15 cellular contexts compared by ENCODE assay signal in the genomic region with DNA sequence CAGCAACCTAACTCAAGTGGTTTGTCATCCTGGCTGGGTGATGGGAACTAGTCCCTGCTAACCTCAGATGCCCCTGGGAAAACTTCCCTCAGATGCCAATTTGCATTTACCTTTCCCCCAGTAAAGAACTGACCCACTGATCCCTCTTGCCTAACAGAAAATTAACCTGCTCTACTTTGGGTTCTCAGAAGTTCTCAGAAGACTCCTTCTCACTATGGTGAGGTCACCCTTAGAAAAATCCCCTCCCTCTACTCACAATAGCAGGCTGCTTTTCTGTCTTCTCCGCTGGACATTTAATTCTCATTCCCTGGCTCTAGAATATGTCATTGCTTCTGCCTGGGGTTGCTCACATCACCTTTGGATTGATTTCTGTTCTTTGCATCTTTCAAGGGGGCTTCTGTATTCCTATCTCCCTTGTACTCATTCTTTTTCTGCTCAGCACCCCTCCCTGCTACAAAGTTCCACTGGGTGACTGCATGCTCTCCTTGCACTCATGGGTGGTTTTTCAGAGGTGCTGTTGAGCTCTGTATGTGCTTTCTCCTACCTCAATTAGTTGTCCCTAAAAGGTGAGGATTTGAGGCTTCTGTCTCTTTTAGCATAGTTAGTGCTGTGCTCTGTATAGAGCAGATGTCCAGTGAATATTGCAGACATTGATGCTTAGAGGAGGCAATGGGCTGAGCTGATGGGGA. TPM values are rescaled to one million over a fixed set of nuclear protein-coding genes. Genes with fewer than 3 reads are reported as not detected.
A peak's percentile ranks its signal among the peaks of the same experiment; 100 is the strongest.
DNase-seq lines count a peak whose midpoint lies in the region; ATAC-seq and TF ChIP-seq lines count a peak whose summit lies in the region.
"Had no signal": no experiment of that assay in that cellular context is flagged by ENCODE, and none has a peak within 500 bp of the region (broad histone marks: within the 10 kb centered on the region; RNA-seq: fewer than 3 reads in every experiment).

No MANE protein-coding gene starts in this region.

- H3K9me3 ChIP-seq in subcutaneous abdominal adipose tissue (ENCODE audit: control insufficient read depth in 5 of 5, low read length in 5 of 5) (no peaks in the 10 kb centered on the region), osteoblast (ENCODE audit: low read depth, low read length) (no peaks in the 10 kb centered on the region)
- H3K9me3 ChIP-seq: suprapubic skin had no signal

- CTCF ChIA-PET in activated CD4-positive, alpha-beta memory T cell treated with anti-CD3 and anti-CD28 coated beads, Interleukin-2, amount 10 ng/mL, durations not matched to agents 7 days and 5 days (lab: Charles Lee): interaction anchor here (1.0 kb wide), 1 partner anchor 59 kb away, joined by 4 read pairs; no protein-coding TSS in a partner anchor
- CTCF ChIA-PET in activated CD4-positive, alpha-beta memory T cell treated with anti-CD3 and anti-CD28 coated beads for 36 hours (lab: Charles Lee): interaction anchor here (2.6 to 4.1 kb wide), 2 partner anchors 77 to 82 kb away, joined by 7 to 27 read pairs; no protein-coding TSS in a partner anchor

- intact Hi-C loops in activated CD4-positive, alpha-beta memory T cell treated with anti-CD3 and anti-CD28 coated beads for 36 hours (cut with micrococcal nuclease): loop anchor here (1.0 kb wide), 2 partner anchors 41 to 45 kb away; no protein-coding TSS in a partner anchor

- H2AFZ ChIP-seq in osteoblast (ENCODE audit: low read length): no peak overlapping the region

- H3K4me3 Mint-ChIP-seq in activated CD4-positive, alpha-beta memory T cell treated with anti-CD3 and anti-CD28 coated beads, Interleukin-2, amount 10 ng/mL, durations not matched to agents 7 days and 5 days: no peak overlapping the region
- no peak overlapping the region for H3K4me3 Mint-ChIP-seq in activated CD4-positive, alpha-beta memory T cell treated with anti-CD3 and anti-CD28 coated beads for 36 hours
- H3K4me3 Mint-ChIP-seq: activated naive CD8-positive, alpha-beta T cell; T-cell had no signal

- H3K9ac ChIP-seq in subcutaneous abdominal adipose tissue (ENCODE audit: low read length in 5 of 5): peak overlapping the region in 1 of 5 donors; percentile 47

- H3K4me1 ChIP-seq in subcutaneous abdominal adipose tissue (ENCODE audit: control insufficient read depth in 5 of 5, insufficient read depth in 5 of 5, low read length in 5 of 5) (peaks cover 1 to 46% (median 20%) of the 10 kb centered on the region in 5 donors), osteoblast (ENCODE audit: insufficient read depth, low read length) (peaks cover 12% of the 10 kb centered on the region)
- H3K4me1 ChIP-seq: suprapubic skin had no signal

- H3K36me3 ChIP-seq in subcutaneous abdominal adipose tissue (ENCODE audit: control insufficient read depth in 5 of 5, insufficient read depth in 5 of 5, low read length in 5 of 5) (no peaks in the 10 kb centered on the region), osteoblast (ENCODE audit: insufficient read depth, low read length) (no peaks in the 10 kb centered on the region)
- H3K36me3 ChIP-seq: suprapubic skin had no signal

- no peak for DNase-seq in activated CD4-positive, alpha-beta memory T cell treated with anti-CD3 and anti-CD28 coated beads, Interleukin-2, amount 10 ng/mL, durations not matched to agents 7 days and 5 days
- DNase-seq in activated CD4-positive, alpha-beta memory T cell treated with anti-CD3 and anti-CD28 coated beads for 36 hours: no peak
- DNase-seq in osteoblast (ENCODE audit: insufficient read length, low spot score, missing footprints) (no peak), NCI-H128 (lab: John Stamatoyannopoulos, UW; ENCODE audit: unreplicated experiment) (no peak)
- DNase-seq: IMR-90, NCI-H2227 treated with DMSO at 0.1 percent for 48 hours, T-cell had no signal

- H3K27ac ChIP-seq in subcutaneous abdominal adipose tissue (ENCODE audit: low read depth, low read length) (peak overlapping the region; percentile 75), osteoblast (ENCODE audit: low read depth, low read length) (no peak overlapping the region)

- no peaks in the 10 kb centered on the region for H3K27me3 Mint-ChIP-seq in activated CD4-positive, alpha-beta memory T cell treated with anti-CD3 and anti-CD28 coated beads, Interleukin-2, amount 10 ng/mL, durations not matched to agents 7 days and 5 days
- no peaks in the 10 kb centered on the region for H3K27me3 Mint-ChIP-seq in activated CD4-positive, alpha-beta memory T cell treated with anti-CD3 and anti-CD28 coated beads for 36 hours

- no peaks in the 10 kb centered on the region for H3K9me3 Mint-ChIP-seq in activated CD4-positive, alpha-beta memory T cell treated with anti-CD3 and anti-CD28 coated beads, Interleukin-2, amount 10 ng/mL, durations not matched to agents 7 days and 5 days
- H3K9me3 Mint-ChIP-seq in activated CD4-positive, alpha-beta memory T cell treated with anti-CD3 and anti-CD28 coated beads for 36 hours: no peaks in the 10 kb centered on the region
- H3K9me3 Mint-ChIP-seq: T-cell had no signal

- ATAC-seq in GM21786 (IDR thresholded peaks at IDR 0.05; ENCODE audit: unreplicated experiment) (peak; percentile 42), HG03520 (IDR thresholded peaks at IDR 0.05; ENCODE audit: unreplicated experiment) (peak; percentile 32), HG03175 (IDR thresholded peaks at IDR 0.05; ENCODE audit: unreplicated experiment) (no peak)
- ATAC-seq: T-cell had no signal

- POLR2A ChIA-PET in activated CD4-positive, alpha-beta memory T cell treated with anti-CD3 and anti-CD28 coated beads, Interleukin-2, amount 10 ng/mL, durations not matched to agents 7 days and 5 days (lab: Charles Lee): interaction anchor here (0.7 to 3.1 kb wide), 4 partner anchors 19 to 78 kb away, joined by 3 to 18 read pairs (median 8); partner anchors contain the start of genes ADPRH, CD80 and COX17
- POLR2A ChIA-PET in activated CD4-positive, alpha-beta memory T cell treated with anti-CD3 and anti-CD28 coated beads for 36 hours (lab: Charles Lee): no interaction called here

- H3K4me3 ChIP-seq in subcutaneous abdominal adipose tissue (ENCODE audit: low read depth in 1 of 5, low read length in 5 of 5): no peak overlapping the region
- no peak overlapping the region for H3K4me3 ChIP-seq in osteoblast (ENCODE audit: insufficient read depth, low read length)
- H3K4me3 ChIP-seq: smooth muscle cell, suprapubic skin had no signal

- H3K27me3 ChIP-seq in subcutaneous abdominal adipose tissue (ENCODE audit: control insufficient read depth in 5 of 5, insufficient read depth in 4 of 5, low read length in 5 of 5) (no peaks in the 10 kb centered on the region), osteoblast (ENCODE audit: insufficient read depth, low read length) (no peaks in the 10 kb centered on the region)
- H3K27me3 ChIP-seq: suprapubic skin had no signal

- peaks cover 48% of the 10 kb centered on the region for H3K4me1 Mint-ChIP-seq in activated CD4-positive, alpha-beta memory T cell treated with anti-CD3 and anti-CD28 coated beads, Interleukin-2, amount 10 ng/mL, durations not matched to agents 7 days and 5 days
- peaks cover 24% of the 10 kb centered on the region for H3K4me1 Mint-ChIP-seq in activated CD4-positive, alpha-beta memory T cell treated with anti-CD3 and anti-CD28 coated beads for 36 hours (ENCODE audit: low read depth)

- no peak overlapping the region for H3K4me2 ChIP-seq in osteoblast (ENCODE audit: insufficient read depth, low read length)
- H3K4me2 ChIP-seq: smooth muscle cell had no signal

- H4K20me1 ChIP-seq in osteoblast (ENCODE audit: insufficient read depth, low read length): no peaks in the 10 kb centered on the region

- H3K79me2 ChIP-seq in osteoblast (ENCODE audit: insufficient read depth, low read length): no peaks in the 10 kb centered on the region

- H3K27ac Mint-ChIP-seq in activated CD4-positive, alpha-beta memory T cell treated with anti-CD3 and anti-CD28 coated beads, Interleukin-2, amount 10 ng/mL, durations not matched to agents 7 days and 5 days: peak overlapping the region; percentile 61
- no peak overlapping the region for H3K27ac Mint-ChIP-seq in activated CD4-positive, alpha-beta memory T cell treated with anti-CD3 and anti-CD28 coated beads for 36 hours
- H3K27ac Mint-ChIP-seq: activated naive CD8-positive, alpha-beta T cell; T-cell had no signal

- no peaks in the 10 kb centered on the region for H3K36me3 Mint-ChIP-seq in activated CD4-positive, alpha-beta memory T cell treated with anti-CD3 and anti-CD28 coated beads, Interleukin-2, amount 10 ng/mL, durations not matched to agents 7 days and 5 days (ENCODE audit: low read depth)
- no peaks in the 10 kb centered on the region for H3K36me3 Mint-ChIP-seq in activated CD4-positive, alpha-beta memory T cell treated with anti-CD3 and anti-CD28 coated beads for 36 hours
- H3K36me3 Mint-ChIP-seq: activated naive CD8-positive, alpha-beta T cell; T-cell had no signal

- TF ChIP-seq CTCF in osteoblast (IDR thresholded peaks at IDR 0.05; ENCODE audit: extremely low read depth, low read depth, low read length): no peak

RNA-seq across cellular contexts. Expression of gene PLA1A, which starts 0.9 kb away (rescaled TPM):
- total RNA-seq in activated CD4-positive, alpha-beta memory T cell treated with anti-CD3 and anti-CD28 coated beads, Interleukin-2, amount 10 ng/mL, durations not matched to agents 7 days and 5 days: under 1 TPM in 1 of 2 experiments, not detected in 1; 0.25 TPM
- total RNA-seq in activated CD4-positive, alpha-beta memory T cell treated with anti-CD3 and anti-CD28 coated beads for 36 hours: under 1 TPM; 0.31 to 0.34 TPM
- under 0.01 and 0.36 TPM in 2 replicates for total RNA-seq in osteoblast
- total RNA-seq: endothelial cell of umbilical vein, IMR-90, smooth muscle cell, T-cell had no signal

RNA-seq across cellular contexts. Expression of gene ADPRH, which starts 19.3 kb away (rescaled TPM):
- 1 to 10 TPM; 8.6 to 8.8 TPM for total RNA-seq in activated CD4-positive, alpha-beta memory T cell treated with anti-CD3 and anti-CD28 coated beads, Interleukin-2, amount 10 ng/mL, durations not matched to agents 7 days and 5 days
- total RNA-seq in activated CD4-positive, alpha-beta memory T cell treated with anti-CD3 and anti-CD28 coated beads for 36 hours: 1 to 10 TPM; 7.7 to 8.6 TPM
- 7.2 and 8.3 TPM in 2 replicates for total RNA-seq in osteoblast

RNA-seq across cellular contexts. Expression of gene CD80, which starts 39.1 kb away (rescaled TPM):
- 10 to 100 TPM; 27.1 to 29.5 TPM for total RNA-seq in activated CD4-positive, alpha-beta memory T cell treated with anti-CD3 and anti-CD28 coated beads, Interleukin-2, amount 10 ng/mL, durations not matched to agents 7 days and 5 days
- 1 to 10 TPM; 3.4 to 3.7 TPM for total RNA-seq in activated CD4-positive, alpha-beta memory T cell treated with anti-CD3 and anti-CD28 coated beads for 36 hours
- total RNA-seq in osteoblast: 2.5 and 3.2 TPM in 2 replicates
- total RNA-seq: endothelial cell of umbilical vein, IMR-90, smooth muscle cell, suprapubic skin had no signal
